Comparison of ENCODE assay signal across 22 cellular contexts in the genomic region with DNA sequence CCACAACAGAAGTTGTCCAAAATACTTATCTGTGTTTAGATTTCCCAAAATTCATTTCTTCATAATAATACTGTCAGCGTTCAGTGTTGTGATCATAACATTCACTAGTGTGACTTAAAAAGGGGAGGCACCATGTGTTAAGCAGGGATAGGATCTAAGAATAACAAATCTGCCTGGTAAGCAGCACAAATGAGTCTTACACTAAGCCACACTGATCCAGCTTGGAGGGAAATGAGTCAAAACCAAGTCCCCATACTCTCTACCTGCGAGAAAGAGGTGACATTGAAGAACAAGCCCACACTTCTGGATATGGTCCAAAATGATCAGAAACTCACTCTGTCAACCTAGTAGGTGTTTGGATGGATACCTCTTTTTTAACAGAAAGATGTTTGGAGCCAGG.
"Had no signal": no experiment of that assay in that cellular context is flagged by ENCODE, and none has a peak within 500 bp of the region (broad histone marks: within the 10 kb centered on the region; RNA-seq: fewer than 3 reads in every experiment).

No MANE protein-coding gene starts in this region.

- H3K27me3 Mint-ChIP-seq: stimulated activated naive CD8-positive, alpha-beta T cell treated with anti-CD3 and anti-CD28 coated beads, Interleukin-15, Interleukin-2, amounts not matched to agents 100 ng/mL and 50 ng/mL, for 24 hours had no signal

- H3K27me3 ChIP-seq: gastrocnemius medialis, hepatocyte, neutrophil, right lobe of liver, upper lobe of left lung, vagina had no signal

- H3K36me3 ChIP-seq: gastrocnemius medialis, neutrophil, right lobe of liver, upper lobe of left lung, vagina had no signal

- H3K27ac ChIP-seq: epithelial cell of prostate, gastrocnemius medialis, hepatocyte, neutrophil, right lobe of liver, upper lobe of left lung, vagina had no signal

- DNase-seq: activated CD4-positive, alpha-beta memory T cell treated with anti-CD3 and anti-CD28 coated beads for 36 hours; activated CD4-positive, alpha-beta T cell treated with anti-CD3 and anti-CD28 coated beads for 48 hours; activated effector memory CD4-positive, alpha-beta T cell treated with Interleukin-2 at 50 U/mL for 16 hours; activated naive CD4-positive, alpha-beta T cell treated with anti-CD3 and anti-CD28 coated beads for 36 hours; activated T-cell treated with anti-CD3 and anti-CD28 coated beads, Interleukin-2, amount 50 U/mL, for 48 hours; amygdala; caudate nucleus; gastrocnemius medialis; glutamatergic neuron; left cardiac atrium; left ventricle myocardium superior; nephron progenitor cell; right lobe of liver; stimulated activated CD4-positive, alpha-beta T cell treated with anti-CD3 and anti-CD28 coated beads, Interleukin-2, amount 100 ng/mL, for 48 hours; substantia nigra; upper lobe of left lung had no signal

- FAIRE-seq: keratinocyte had no signal

- H3K4me3 ChIP-seq: gastrocnemius medialis, hepatocyte, right lobe of liver, upper lobe of left lung, vagina had no signal

- H3K9me3 ChIP-seq: gastrocnemius medialis, neutrophil, right lobe of liver, upper lobe of left lung, vagina had no signal

- ATAC-seq: gastrocnemius medialis, left cardiac atrium, left ventricle myocardium superior, right lobe of liver had no signal

- H3K4me3 Mint-ChIP-seq: activated CD4-positive, alpha-beta memory T cell treated with anti-CD3 and anti-CD28 coated beads for 36 hours; activated naive CD4-positive, alpha-beta T cell treated with anti-CD3 and anti-CD28 coated beads for 36 hours; nephron progenitor cell; stimulated activated naive CD8-positive, alpha-beta T cell treated with anti-CD3 and anti-CD28 coated beads, Interleukin-15, Interleukin-2, amounts not matched to agents 100 ng/mL and 50 ng/mL, for 24 hours had no signal

- H3K4me1 Mint-ChIP-seq: nephron progenitor cell had no signal

- H3K9me3 Mint-ChIP-seq: activated CD4-positive, alpha-beta memory T cell treated with anti-CD3 and anti-CD28 coated beads for 36 hours; activated naive CD4-positive, alpha-beta T cell treated with anti-CD3 and anti-CD28 coated beads for 36 hours; nephron progenitor cell; stimulated activated naive CD8-positive, alpha-beta T cell treated with anti-CD3 and anti-CD28 coated beads, Interleukin-15, Interleukin-2, amounts not matched to agents 100 ng/mL and 50 ng/mL, for 24 hours had no signal

- H3K4me1 ChIP-seq: gastrocnemius medialis, right lobe of liver, upper lobe of left lung, vagina had no signal

- H3K27ac Mint-ChIP-seq: activated CD4-positive, alpha-beta memory T cell treated with anti-CD3 and anti-CD28 coated beads for 36 hours; activated naive CD4-positive, alpha-beta T cell treated with anti-CD3 and anti-CD28 coated beads for 36 hours; nephron progenitor cell; stimulated activated naive CD8-positive, alpha-beta T cell treated with anti-CD3 and anti-CD28 coated beads, Interleukin-15, Interleukin-2, amounts not matched to agents 100 ng/mL and 50 ng/mL, for 24 hours had no signal
